Comparison of ENCODE assay signal across 8 cellular contexts in the genomic region with DNA sequence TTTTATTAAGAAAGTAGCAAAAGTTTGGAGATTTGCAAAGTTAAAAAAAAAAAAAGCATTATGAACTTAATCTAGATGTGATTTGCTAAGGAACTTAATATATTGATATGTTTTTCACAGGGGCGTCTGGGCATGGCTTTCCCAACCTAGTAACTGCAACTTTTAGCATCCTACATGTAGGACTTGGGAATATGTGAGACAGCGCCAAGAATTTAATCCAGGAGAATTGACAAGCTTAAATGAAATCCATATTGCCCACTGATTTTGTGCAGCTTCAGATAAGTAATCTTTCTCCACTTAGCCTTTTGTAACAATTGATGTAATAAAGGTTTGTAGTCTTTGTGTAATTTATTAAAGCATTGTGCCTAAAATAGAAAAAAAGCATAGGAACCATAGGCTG. TPM values are rescaled to one million over a fixed set of nuclear protein-coding genes. Genes with fewer than 3 reads are reported as not detected.
DNase-seq lines count a peak whose midpoint lies in the region; ATAC-seq, FAIRE-seq and TF ChIP-seq lines count a peak whose summit lies in the region.

No MANE protein-coding gene starts in this region.

- H3K27me3 ChIP-seq in BLaER1: no peaks in the 10 kb centered on the region
- no peaks in the 10 kb centered on the region for H3K27me3 ChIP-seq in Karpas-422 (ENCODE audit: low read length)
- no peaks in the 10 kb centered on the region for H3K27me3 ChIP-seq in dorsolateral prefrontal cortex

- peaks cover 0 to 4% (median 0%) of the 10 kb centered on the region in 9 donors for H3K9me3 Mint-ChIP-seq in naive thymus-derived CD8-positive, alpha-beta T cell

- no peak for ATAC-seq in naive thymus-derived CD8-positive, alpha-beta T cell

- peak overlapping the region; percentile 100 for H3K27ac ChIP-seq in BLaER1
- H3K27ac ChIP-seq in Karpas-422 (ENCODE audit: low read length): peak overlapping the region; percentile 84
- H3K27ac ChIP-seq in dorsolateral prefrontal cortex: peak overlapping the region in 17 of 59 donors; percentile 93 to 100 (median 99)

- no peak for FAIRE-seq in D721Med (lab: Jason Lieb, UNC)

- peaks cover 68% of the 10 kb centered on the region for H3K79me2 ChIP-seq in Karpas-422 (ENCODE audit: low read length)

- H3K9me3 ChIP-seq in BLaER1 (no peaks in the 10 kb centered on the region), Karpas-422 (ENCODE audit: low read length) (no peaks in the 10 kb centered on the region)

- H3K4me3 ChIP-seq in BLaER1 (peak overlapping the region; percentile 77), Karpas-422 (ENCODE audit: low read length) (peak overlapping the region; percentile 90), dorsolateral prefrontal cortex (peak overlapping the region; percentile 70 to 100 (median 93))

- H3K4me3 Mint-ChIP-seq in naive thymus-derived CD8-positive, alpha-beta T cell: peak overlapping the region; percentile 75 to 100 (median 95)

- peaks cover 36% of the 10 kb centered on the region for H3K36me3 ChIP-seq in BLaER1
- peaks cover 32% of the 10 kb centered on the region for H3K36me3 ChIP-seq in Karpas-422 (ENCODE audit: insufficient read depth, low read length)

- peak overlapping the region; percentile 88 for H3K4me2 ChIP-seq in BLaER1
- peak overlapping the region; percentile 91 for H3K4me2 ChIP-seq in Karpas-422 (ENCODE audit: low read depth, low read length, poor library complexity, severe bottlenecking)

- H3K27me3 Mint-ChIP-seq in naive thymus-derived CD8-positive, alpha-beta T cell: peaks cover 0 to 9% (median 0%) of the 10 kb centered on the region in 5 donors

- H3K27ac Mint-ChIP-seq in naive thymus-derived CD8-positive, alpha-beta T cell: peak overlapping the region; percentile 97 to 100 (median 99)

- H3K4me1 ChIP-seq in BLaER1 (peaks cover 39% of the 10 kb centered on the region), Karpas-422 (ENCODE audit: low read length) (peaks cover 39% of the 10 kb centered on the region)

- TF ChIP-seq CTCF in dorsolateral prefrontal cortex (IDR thresholded peaks at IDR 0.05 in 54 of 56, conservative IDR thresholded peaks at IDR 0.05 in 2 of 56; ENCODE audit: low read depth in 1 of 56, partially characterized antibody in 56 of 56) (no peak), D721Med (IDR thresholded peaks at IDR 0.05; ENCODE audit: insufficient read depth, missing control alignments) (no peak)

- no peaks in the 10 kb centered on the region for H3K9me2 ChIP-seq in Karpas-422 (replicated peaks; ENCODE audit: insufficient read depth, low read length)

- H3K36me3 Mint-ChIP-seq in naive thymus-derived CD8-positive, alpha-beta T cell: peaks cover 12 to 46% (median 20%) of the 10 kb centered on the region in 3 donors

- intact Hi-C loops in dorsolateral prefrontal cortex (cut with DNase I): loop anchor here (1.0 to 10.0 kb wide), 5 partner anchors 68 to 731 kb away; partner anchors contain the start of genes AP4E1 (in 2 of the 2), TRPM7 (in 2 of the 2), USP8 (in 2 of the 2) and DTWD1 (in 1 of the 2)

- H2AFZ ChIP-seq in Karpas-422 (ENCODE audit: low read length): no peak overlapping the region

- peaks cover 23 to 61% (median 44%) of the 10 kb centered on the region in 4 donors for H3K4me1 Mint-ChIP-seq in naive thymus-derived CD8-positive, alpha-beta T cell

- peaks cover 24% of the 10 kb centered on the region for H4K20me1 ChIP-seq in BLaER1
- no peaks in the 10 kb centered on the region; the same call in 1 of the 2 replicates for H4K20me1 ChIP-seq in Karpas-422 (ENCODE audit: insufficient read depth, low read depth, low read length)

- POLR2A ChIA-PET in naive thymus-derived CD8-positive, alpha-beta T cell (lab: Charles Lee): interaction anchor here (0.6 to 5.4 kb wide), 22 partner anchors 10 to 1545 kb away, joined by 3 to 97 read pairs (median 6); partner anchors contain the start of genes AP4E1, CEP152, COPS2 and DTWD1

- DNase-seq in Karpas-422 (no peak), dorsolateral prefrontal cortex (no peak), D721Med (ENCODE audit: insufficient read length, low spot score) (no peak), iPS-NIHi11 (ENCODE audit: low spot score) (no peak), NK-92 (lab: John Stamatoyannopoulos, UW; ENCODE audit: unreplicated experiment) (no peak)
- DNase-seq in naive thymus-derived CD8-positive, alpha-beta T cell: no peak
- DNase-seq in activated CD4-positive, alpha-beta T cell treated with anti-CD3 and anti-CD28 coated beads, Interleukin-2, amount 50 U/mL, for 48 hours: no peak

- H3K9ac ChIP-seq in BLaER1: peak overlapping the region; percentile 98
- peak overlapping the region; percentile 97 for H3K9ac ChIP-seq in Karpas-422 (ENCODE audit: low read length)

RNA-seq across cellular contexts. Expression of gene GABPB1, which starts 1.0 kb away (rescaled TPM):
- 30.4 and 38.2 TPM in 2 replicates for total RNA-seq in Karpas-422 (2014; rRNA removed; shearing (Covaris generic); ENCODE audit: low replicate concordance)
- total RNA-seq in dorsolateral prefrontal cortex: 10 to 100 TPM in 89 of 120 experiments, 1 to 10 TPM in 31; 7.9 to 16.9 (median 11.0) TPM
- 10 to 100 TPM; 23.4 to 29.9 TPM for total RNA-seq in naive thymus-derived CD8-positive, alpha-beta T cell
- polyA plus RNA-seq in naive thymus-derived CD8-positive, alpha-beta T cell: 10 to 100 TPM; 20.6 to 29.1 (median 25.1) TPM
